9 cellular contexts compared by ENCODE assay signal in the genomic region with DNA sequence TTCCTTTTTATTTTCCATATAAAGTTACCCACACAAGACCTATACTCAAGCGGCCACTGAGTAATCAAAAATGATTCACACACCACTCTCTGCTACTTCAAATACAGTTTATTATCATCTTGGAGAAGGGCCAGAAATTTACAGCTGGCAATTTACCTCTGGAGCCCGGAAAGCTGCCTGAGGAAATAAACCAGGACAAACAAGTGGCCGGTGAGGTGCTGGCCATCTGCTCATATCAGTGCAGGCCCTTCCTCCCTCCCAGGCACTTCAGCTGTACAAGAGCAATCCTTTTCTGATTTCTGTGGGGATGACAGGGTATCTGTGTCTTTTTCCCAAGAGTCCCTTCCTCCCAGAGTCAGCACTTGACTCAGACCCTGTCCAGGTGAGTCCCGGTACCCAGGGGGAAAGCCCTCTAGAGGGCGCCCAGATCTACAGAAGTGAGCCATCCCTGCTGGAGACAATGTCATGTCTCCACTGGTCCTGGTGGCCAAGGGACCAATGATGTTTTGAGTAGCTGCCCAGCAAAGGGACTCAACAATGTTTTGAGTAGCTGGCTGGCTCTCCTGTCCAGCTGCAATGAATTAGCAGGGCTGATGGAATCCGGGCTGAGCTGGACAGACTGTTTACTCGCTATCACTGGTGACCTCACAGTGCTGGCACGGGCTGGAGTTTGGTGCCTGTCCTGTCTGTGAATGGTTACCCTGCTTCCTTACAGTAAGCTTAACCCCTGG. TPM values are rescaled to one million over a fixed set of nuclear protein-coding genes. Genes with fewer than 3 reads are reported as not detected.
DNase-seq lines count a peak whose midpoint lies in the region; ATAC-seq and TF ChIP-seq lines count a peak whose summit lies in the region.
"Had no signal": no experiment of that assay in that cellular context is flagged by ENCODE, and none has a peak within 500 bp of the region (broad histone marks: within the 10 kb centered on the region; RNA-seq: fewer than 3 reads in every experiment).

No MANE protein-coding gene starts in this region.

- peaks cover 11% of the 10 kb centered on the region for H3K27me3 Mint-ChIP-seq in activated T-helper 1 cell treated with anti-CD3 and anti-CD28 coated beads, Interleukin-12 subunit alpha, Interleukin-12 subunit beta, Interleukin-2, Interleukin-4 antibody, amounts not matched to agents 30 ng/mL and 10 ng/mL and 1 ng/mL, durations not matched to agents 14 hours and 24 hours and 36 hours (ENCODE audit: insufficient read depth)

- intact Hi-C loops in OCI-LY7 (cut with micrococcal nuclease; ENCODE audit: unreplicated experiment): loop anchor here (1.0 to 2.0 kb wide), 3 partner anchors 58 to 176 kb away; a partner anchor contains a TSS
- intact Hi-C loops in activated T-helper 1 cell treated with anti-CD3 and anti-CD28 coated beads, Interleukin-12 subunit alpha, Interleukin-12 subunit beta, Interleukin-2, Interleukin-4 antibody, amounts not matched to agents 30 ng/mL and 10 ng/mL and 1 ng/mL, durations not matched to agents 14 hours and 24 hours and 36 hours (cut with micrococcal nuclease): loop anchor here (1.0 kb wide), 2 partner anchors 25 to 86 kb away; no protein-coding TSS in a partner anchor

- no peaks in the 10 kb centered on the region for H3K79me2 ChIP-seq in OCI-LY7 (ENCODE audit: insufficient read depth, low read depth, low read length)

- H3K9me3 ChIP-seq in OCI-LY7 (ENCODE audit: low read length): no peaks in the 10 kb centered on the region

- ATAC-seq in GM21423 (IDR thresholded peaks at IDR 0.05; ENCODE audit: unreplicated experiment) (no peak), GM18867 (IDR thresholded peaks at IDR 0.05; ENCODE audit: unreplicated experiment) (no peak)

- H3K4me2 ChIP-seq in OCI-LY7 (ENCODE audit: low read length): no peak overlapping the region

- POLR2A ChIA-PET in OCI-LY7 (lab: Charles Lee): interaction anchor here (1.3 to 1.7 kb wide), 2 partner anchors 9 to 18 kb away, joined by 4 read pairs; no protein-coding TSS in a partner anchor

- H3K27ac Mint-ChIP-seq in activated T-helper 1 cell treated with anti-CD3 and anti-CD28 coated beads, Interleukin-12 subunit alpha, Interleukin-12 subunit beta, Interleukin-2, Interleukin-4 antibody, amounts not matched to agents 30 ng/mL and 10 ng/mL and 1 ng/mL, durations not matched to agents 14 hours and 24 hours and 36 hours: no peak overlapping the region
- H3K27ac Mint-ChIP-seq: IgD-negative memory B cell had no signal

- no peaks in the 10 kb centered on the region for H3K4me1 ChIP-seq in OCI-LY7 (ENCODE audit: insufficient read depth, low read length, poor library complexity, severe bottlenecking)

- no peaks in the 10 kb centered on the region for H3K36me3 ChIP-seq in OCI-LY7 (ENCODE audit: insufficient read depth, low read length)

- H3K4me3 Mint-ChIP-seq in activated T-helper 1 cell treated with anti-CD3 and anti-CD28 coated beads, Interleukin-12 subunit alpha, Interleukin-12 subunit beta, Interleukin-2, Interleukin-4 antibody, amounts not matched to agents 30 ng/mL and 10 ng/mL and 1 ng/mL, durations not matched to agents 14 hours and 24 hours and 36 hours: no peak overlapping the region

- H3K4me3 ChIP-seq in OCI-LY7 (ENCODE audit: low read depth, low read length, poor library complexity, severe bottlenecking) (no peak overlapping the region), fibroblast of villous mesenchyme (ENCODE audit: low read depth, low read length) (no peak overlapping the region)

- DNase-seq in DMS 273 treated with DMSO at 0.1 percent for 48 hours (lab: John Stamatoyannopoulos, UW) (peak; percentile 46), HT-29 (ENCODE audit: low spot score) (peak; percentile 91), OCI-LY7 (ENCODE audit: low spot score) (peak; percentile 72), fibroblast of villous mesenchyme (ENCODE audit: low read depth) (peak; percentile 76), pons (ENCODE audit: low spot score) (peak; percentile 63)
- peak; percentile 26 for DNase-seq in activated T-helper 1 cell treated with anti-CD3 and anti-CD28 coated beads, Interleukin-12 subunit alpha, Interleukin-12 subunit beta, Interleukin-2, Interleukin-4 antibody, amounts not matched to agents 30 ng/mL and 10 ng/mL and 1 ng/mL, durations not matched to agents 14 hours and 24 hours and 36 hours (ENCODE audit: low spot score)

- H3K9me3 Mint-ChIP-seq in activated T-helper 1 cell treated with anti-CD3 and anti-CD28 coated beads, Interleukin-12 subunit alpha, Interleukin-12 subunit beta, Interleukin-2, Interleukin-4 antibody, amounts not matched to agents 30 ng/mL and 10 ng/mL and 1 ng/mL, durations not matched to agents 14 hours and 24 hours and 36 hours: no peaks in the 10 kb centered on the region
- H3K9me3 Mint-ChIP-seq: IgD-negative memory B cell had no signal

- BruUV-seq in OCI-LY7 (replicated peaks; lab: Mats Ljungman, UMichigan): no TSS peak

- H2AFZ ChIP-seq in OCI-LY7 (ENCODE audit: low read length): no peak overlapping the region

- H3K9me2 ChIP-seq in OCI-LY7 (ENCODE audit: insufficient read depth, low read length): no peaks in the 10 kb centered on the region

- CTCF ChIA-PET in OCI-LY7 (lab: Charles Lee; ENCODE audit: unreplicated experiment): interaction anchor here (1.4 kb wide), 1 partner anchor 84 kb away, joined by 4 read pairs; no protein-coding TSS in a partner anchor

- H4K20me1 ChIP-seq in OCI-LY7 (ENCODE audit: insufficient read depth, low read length): no peaks in the 10 kb centered on the region

- no peaks in the 10 kb centered on the region for H3K4me1 Mint-ChIP-seq in activated T-helper 1 cell treated with anti-CD3 and anti-CD28 coated beads, Interleukin-12 subunit alpha, Interleukin-12 subunit beta, Interleukin-2, Interleukin-4 antibody, amounts not matched to agents 30 ng/mL and 10 ng/mL and 1 ng/mL, durations not matched to agents 14 hours and 24 hours and 36 hours (ENCODE audit: low read depth)
- H3K4me1 Mint-ChIP-seq: IgD-negative memory B cell had no signal

- no peaks in the 10 kb centered on the region for H3K36me3 Mint-ChIP-seq in activated T-helper 1 cell treated with anti-CD3 and anti-CD28 coated beads, Interleukin-12 subunit alpha, Interleukin-12 subunit beta, Interleukin-2, Interleukin-4 antibody, amounts not matched to agents 30 ng/mL and 10 ng/mL and 1 ng/mL, durations not matched to agents 14 hours and 24 hours and 36 hours (ENCODE audit: low read depth)

- H3K27ac ChIP-seq in OCI-LY7 (ENCODE audit: low read depth, low read length, poor library complexity, severe bottlenecking): no peak overlapping the region

- peak; percentile 91 for TF ChIP-seq CTCF in OCI-LY7 (conservative IDR thresholded peaks at IDR 0.05; ENCODE audit: low read length)
- peak; percentile 72 for TF ChIP-seq CTCF in fibroblast of villous mesenchyme (IDR thresholded peaks at IDR 0.05; ENCODE audit: insufficient read depth, low read depth, low read length)

RNA-seq across cellular contexts. Expression of a gene that starts 23.6 kb away (rescaled TPM):
- 37.9 and 43.0 TPM in 2 replicates for total RNA-seq in HT-29 (2014; rRNA removed; shearing (Covaris generic))
- total RNA-seq in OCI-LY7 (2014; rRNA removed; shearing (Covaris generic)): 1.1 and 1.5 TPM in 2 replicates
- total RNA-seq in OCI-LY7 (2022) (1.2 and 1.5 TPM in 2 replicates), fibroblast of villous mesenchyme (97.2 and 97.6 TPM in 2 replicates)
- total RNA-seq in activated T-helper 1 cell treated with anti-CD3 and anti-CD28 coated beads, Interleukin-12 subunit alpha, Interleukin-12 subunit beta, Interleukin-2, Interleukin-4 antibody, amounts not matched to agents 30 ng/mL and 10 ng/mL and 1 ng/mL, durations not matched to agents 14 hours and 24 hours and 36 hours: 3.5 and 5.1 TPM in 2 replicates

RNA-seq across cellular contexts. Expression of a gene that starts 57.4 kb away (rescaled TPM):
- 0.52 and 1.0 TPM in 2 replicates for total RNA-seq in HT-29 (2014; rRNA removed; shearing (Covaris generic))
- not detected in 2 replicates for total RNA-seq in OCI-LY7 (2014; rRNA removed; shearing (Covaris generic))
- total RNA-seq in OCI-LY7 (2022): not detected in 2 replicates
- total RNA-seq in activated T-helper 1 cell treated with anti-CD3 and anti-CD28 coated beads, Interleukin-12 subunit alpha, Interleukin-12 subunit beta, Interleukin-2, Interleukin-4 antibody, amounts not matched to agents 30 ng/mL and 10 ng/mL and 1 ng/mL, durations not matched to agents 14 hours and 24 hours and 36 hours: not detected in 2 replicates
- total RNA-seq in fibroblast of villous mesenchyme: under 0.01 TPM in 1 of 2 replicates, not detected in the other

Comparison
In these comparisons a context has a peak if more than half of its experiments do, and no peak if none do; other contexts are left out.
1. DNase-seq: peak in every context shown above with its lines; median percentile 91 in HT-29; 76 in fibroblast of villous mesenchyme; 72 in OCI-LY7; 63 in pons; 46 in DMS 273 treated with DMSO at 0.1 percent for 48 hours; 26 in activated T-helper 1 cell treated with anti-CD3 and anti-CD28 coated beads, Interleukin-12 subunit alpha, Interleukin-12 subunit beta, Interleukin-2, Interleukin-4 antibody, amounts not matched to agents 30 ng/mL and 10 ng/mL and 1 ng/mL, durations not matched to agents 14 hours and 24 hours and 36 hours.